10 cellular contexts compared by ENCODE assay signal in the genomic region with DNA sequence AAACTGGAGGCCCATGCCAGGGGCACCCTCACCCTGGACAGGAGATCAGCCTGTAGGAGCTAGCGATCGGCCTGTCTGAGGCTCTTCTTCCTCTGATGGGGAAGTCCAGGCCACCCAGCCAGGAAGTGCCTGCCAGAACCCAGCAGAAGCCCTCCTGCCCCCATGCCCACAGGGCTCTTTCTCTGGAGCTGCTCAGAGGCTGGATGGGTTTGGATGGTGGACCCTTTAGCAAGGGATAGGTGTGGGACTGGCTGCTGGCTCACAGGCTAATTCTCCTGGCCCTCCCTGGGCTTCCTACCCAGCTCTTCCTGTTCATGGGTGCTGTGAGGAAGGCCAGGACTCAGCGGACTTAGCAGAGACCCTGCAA. TPM values are rescaled to one million over a fixed set of nuclear protein-coding genes. Genes with fewer than 3 reads are reported as not detected.
A peak's percentile ranks its signal among the peaks of the same experiment; 100 is the strongest.
DNase-seq lines count a peak whose midpoint lies in the region; ATAC-seq, FAIRE-seq and TF ChIP-seq lines count a peak whose summit lies in the region.
"Had no signal": no experiment of that assay in that cellular context is flagged by ENCODE, and none has a peak within 500 bp of the region (broad histone marks: within the 10 kb centered on the region; RNA-seq: fewer than 3 reads in every experiment).

No MANE protein-coding gene starts in this region.

- peak overlapping the region; percentile 74 for H2AFZ ChIP-seq in astrocyte (ENCODE audit: low read depth, low read length)

- H3K4me3 ChIP-seq in H7 (ENCODE audit: insufficient read depth, low read depth, low read length) (no peak overlapping the region), astrocyte (ENCODE audit: insufficient read depth, low read depth, low read length) (no peak overlapping the region)

- TF ChIP-seq CTCF in astrocyte (IDR thresholded peaks at IDR 0.05; ENCODE audit: insufficient read depth, low read depth, low read length), result no peak

- no peaks in the 10 kb centered on the region for H3K9me3 Mint-ChIP-seq in astrocyte (ENCODE audit: unreplicated experiment)
- H3K9me3 Mint-ChIP-seq in naive B cell, result no peaks in the 10 kb centered on the region

- H3K36me3 Mint-ChIP-seq in astrocyte (ENCODE audit: low read depth, unreplicated experiment) (no peaks in the 10 kb centered on the region), naive B cell (no peaks in the 10 kb centered on the region)

- no peaks in the 10 kb centered on the region for H3K36me3 ChIP-seq in H7 (replicated peaks; ENCODE audit: control insufficient read depth, insufficient read depth, low read length)
- H3K36me3 ChIP-seq in astrocyte (ENCODE audit: insufficient read depth, low read length), result no peaks in the 10 kb centered on the region

- FAIRE-seq in astrocyte (lab: Jason Lieb, UNC), result no peak

- no peak overlapping the region for H3K4me3 Mint-ChIP-seq in astrocyte (ENCODE audit: unreplicated experiment)
- H3K4me3 Mint-ChIP-seq in naive B cell, result peak overlapping the region in 7 of 8 donors; percentile 55 to 92 (median 89)

- no peaks in the 10 kb centered on the region for H4K20me1 ChIP-seq in astrocyte (ENCODE audit: insufficient read depth, low read length)

- no peak overlapping the region for H3K9ac ChIP-seq in astrocyte (ENCODE audit: low read length)

- H3K27me3 Mint-ChIP-seq in astrocyte (ENCODE audit: low read depth, unreplicated experiment), result peaks cover 15% of the 10 kb centered on the region
- H3K27me3 Mint-ChIP-seq in naive B cell, result peaks cover 3 to 10% (median 6%) of the 10 kb centered on the region in 3 donors

- DNase-seq in CD1c-positive myeloid dendritic cell (ENCODE audit: extremely low spot score), result peak; percentile 62
- DNase-seq in H7, result peak; percentile 32
- DNase-seq in astrocyte (ENCODE audit: low read depth), result no peak
- peak; percentile 63 for DNase-seq in naive B cell
- no peak for DNase-seq in mucosa of gallbladder (ENCODE audit: low spot score)
- DNase-seq in SHP77 treated with DMSO at 0.1 percent for 48 hours (lab: John Stamatoyannopoulos, UW), result no peak

- ATAC-seq in naive B cell (ENCODE audit: low read depth in 2 of 2) (peak in 1 of 2 donors; percentile 16), HG03354 (IDR thresholded peaks at IDR 0.05; ENCODE audit: poor library complexity, severe bottlenecking, unreplicated experiment) (no peak), HG03196 (IDR thresholded peaks at IDR 0.05; ENCODE audit: unreplicated experiment) (no peak)

- H3K27ac Mint-ChIP-seq in astrocyte (ENCODE audit: unreplicated experiment) (no peak overlapping the region), naive B cell (peak overlapping the region; percentile 99 to 100 (median 100))

- peaks cover 27% of the 10 kb centered on the region for H3K4me1 Mint-ChIP-seq in astrocyte (ENCODE audit: low read depth, unreplicated experiment)
- H3K4me1 Mint-ChIP-seq in naive B cell, result peaks cover 52 to 73% (median 61%) of the 10 kb centered on the region in 3 donors

- H3K4me2 ChIP-seq in astrocyte (ENCODE audit: low read length), result no peak overlapping the region

- peaks cover 23% of the 10 kb centered on the region for H3K4me1 ChIP-seq in astrocyte (ENCODE audit: insufficient read depth, low read length)

- H3K79me2 ChIP-seq in astrocyte (ENCODE audit: insufficient read depth, low read length), result no peaks in the 10 kb centered on the region

- no peaks in the 10 kb centered on the region for H3K9me3 ChIP-seq in astrocyte (ENCODE audit: insufficient read depth, low read depth, low read length)

- no peak overlapping the region for H3K27ac ChIP-seq in astrocyte (ENCODE audit: low read depth, low read length)

- no peaks in the 10 kb centered on the region for H3K27me3 ChIP-seq in H7 (ENCODE audit: control insufficient read depth, insufficient read depth, low read length)
- H3K27me3 ChIP-seq in astrocyte (ENCODE audit: insufficient read depth, low read length), result no peaks in the 10 kb centered on the region

RNA-seq across cellular contexts. Expression of gene FXYD2, which starts 7.7 kb away (rescaled TPM):
- 0.07 and 0.66 TPM in 2 replicates for total RNA-seq in H7 (2014; rRNA removed; shearing (Covaris generic))
- not detected in 2 replicates for total RNA-seq in astrocyte
- 1 to 10 TPM in 1 of 6 donors, under 1 TPM in 2, not detected in 3; 0.74 to 4.0 (median 0.75) TPM for polyA plus RNA-seq in naive B cell (ENCODE audit: low read depth in 6 of 6)
- 1,539 TPM for total RNA-seq in mucosa of gallbladder
- total RNA-seq: NCI-H460 had no signal

RNA-seq across cellular contexts. Expression of gene DSCAML1, which starts 19.8 kb away (rescaled TPM):
- 0.33 and 0.59 TPM in 2 replicates for total RNA-seq in H7 (2014; rRNA removed; shearing (Covaris generic))
- total RNA-seq in astrocyte, result 0.16 TPM in 1 of 2 replicates, not detected in the other
- polyA plus RNA-seq in naive B cell (ENCODE audit: low read depth in 6 of 6), result under 1 TPM in 3 of 6 donors, not detected in 3; 0.03 to 0.25 (median 0.11) TPM
- total RNA-seq in mucosa of gallbladder, result 8.0 TPM
- total RNA-seq: HT-29, NCI-H460 had no signal

RNA-seq across cellular contexts. Expression of gene FXYD6, which starts 59.6 kb away (rescaled TPM):
- total RNA-seq in H7 (2014; rRNA removed; shearing (Covaris generic)), result 17.8 and 32.8 TPM in 2 replicates
- total RNA-seq in astrocyte, result 8.1 and 10.5 TPM in 2 replicates
- not detected for polyA plus RNA-seq in naive B cell (ENCODE audit: low read depth in 6 of 6)
- 185 TPM for total RNA-seq in mucosa of gallbladder
- total RNA-seq: HT-29, NCI-H460 had no signal

Comparison
In these comparisons a context has a peak if more than half of its experiments do, and no peak if none do; other contexts are left out.
1. DNase-seq: peak in CD1c-positive myeloid dendritic cell (single experiment), H7 (single experiment) and naive B cell (single experiment); none in astrocyte (single experiment), mucosa of gallbladder (single experiment) and SHP77 treated with DMSO at 0.1 percent for 48 hours (single experiment).
2. RNA of gene FXYD2, which starts 7.7 kb away (total RNA-seq): 1,539 TPM in mucosa of gallbladder (single experiment); 0.07 to 0.66 TPM in H7 and not detected in astrocyte; every median in the first group is over 100 times any median in the second.